In genomic region chr12:27771470-27772327, GRCh38 we compare ENCODE assay signal across 15 cellular contexts. TPM values are rescaled to one million over a fixed set of nuclear protein-coding genes. Genes with fewer than 3 reads are reported as not detected.
"Had no signal": no experiment of that assay in that cellular context is flagged by ENCODE, and none has a peak within 500 bp of the region (broad histone marks: within the 10 kb centered on the region; RNA-seq: fewer than 3 reads in every experiment).

No MANE protein-coding gene starts in this region.

- H3K9me3 ChIP-seq: body of pancreas, esophagus muscularis mucosa, sigmoid colon, upper lobe of right lung had no signal

- H3K27me3 ChIP-seq: body of pancreas, esophagus muscularis mucosa, sigmoid colon, upper lobe of right lung had no signal

- H3K4me1 ChIP-seq: body of pancreas, esophagus muscularis mucosa, sigmoid colon, upper lobe of right lung had no signal

- H3K36me3 ChIP-seq: esophagus muscularis mucosa, sigmoid colon, upper lobe of right lung had no signal

- H3K27ac ChIP-seq: body of pancreas, esophagus muscularis mucosa, sigmoid colon, upper lobe of right lung had no signal

- H3K4me3 ChIP-seq: body of pancreas, esophagus muscularis mucosa, sigmoid colon, upper lobe of right lung had no signal

- DNase-seq: activated effector memory CD4-positive, alpha-beta T cell treated with Interleukin-2 at 50 U/mL for 16 hours; activated T-cell treated with anti-CD3 and anti-CD28 coated beads, Interleukin-2, amount 50 U/mL, for 1 hour; body of pancreas; endodermal cell; nephron progenitor cell; sigmoid colon; stimulated activated CD4-positive, alpha-beta T cell treated with anti-CD3 and anti-CD28 coated beads, Interleukin-2, amount 100 ng/mL, for 48 hours; stimulated activated naive CD8-positive, alpha-beta T cell treated with anti-CD3 and anti-CD28 coated beads, Interleukin-15, Interleukin-2, amounts not matched to agents 100 U/mL and 50 U/mL, for 24 hours; upper lobe of right lung had no signal

RNA-seq across cellular contexts. Expression of gene MANSC4, which starts 8.3 kb away (rescaled TPM):
- total RNA-seq: body of pancreas, dermis microvascular lymphatic vessel endothelial cell, endodermal cell, fibroblast of villous mesenchyme, lung microvascular endothelial cell, osteocyte, sigmoid colon, temporal lobe, upper lobe of right lung had no signal
- polyA plus RNA-seq: sigmoid colon had no signal
